ENCODE assay signal across 9 cellular contexts in the genomic region with DNA sequence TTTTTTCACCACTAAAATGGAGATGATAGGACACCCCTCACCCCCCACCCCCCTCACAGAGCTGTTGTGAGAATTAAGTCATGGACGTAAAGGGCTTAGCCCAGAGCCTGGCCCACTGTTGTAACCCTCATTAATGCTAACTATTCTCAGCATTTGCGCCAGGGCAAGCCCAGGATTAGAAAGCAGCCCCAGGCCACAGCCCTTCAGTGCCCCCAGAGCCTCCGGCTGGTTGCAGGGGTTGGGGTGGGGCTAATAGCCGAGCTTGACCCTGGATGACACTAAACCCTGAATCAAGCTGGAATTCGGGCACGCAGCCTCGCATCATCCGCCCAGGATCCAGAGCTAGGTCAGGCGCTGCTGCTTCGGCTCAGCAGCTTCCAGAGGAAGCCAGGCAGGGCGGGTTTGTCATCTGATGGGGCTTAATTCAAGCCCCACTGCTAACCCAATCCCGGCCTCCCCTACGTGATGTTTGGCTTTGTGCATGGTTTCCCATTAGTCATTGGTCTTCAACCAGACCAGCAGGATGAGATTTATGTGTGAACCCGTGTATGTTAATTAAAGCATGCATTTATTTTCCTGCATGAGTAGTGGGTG. TPM values are rescaled to one million over a fixed set of nuclear protein-coding genes. Genes with fewer than 3 reads are reported as not detected.
DNase-seq lines count a peak whose midpoint lies in the region; ATAC-seq, FAIRE-seq and TF ChIP-seq lines count a peak whose summit lies in the region.
"Had no signal": no experiment of that assay in that cellular context is flagged by ENCODE, and none has a peak within 500 bp of the region (broad histone marks: within the 10 kb centered on the region; RNA-seq: fewer than 3 reads in every experiment).

No MANE protein-coding gene starts in this region.

- peaks cover 8 to 49% (median 19%) of the 10 kb centered on the region in 3 donors for H3K4me1 ChIP-seq in esophagus squamous epithelium

- peak in 1 of 4 donors; percentile 26 for TF ChIP-seq POLR2A in esophagus squamous epithelium (IDR thresholded peaks at IDR 0.05)

- H3K9me3 ChIP-seq in esophagus squamous epithelium, result no peaks in the 10 kb centered on the region

- H3K27ac Mint-ChIP-seq in natural killer cell treated with Interleukin-12 subunit alpha and Interleukin-12 subunit beta and Interleukin-15 and Interleukin-18, amount 100 ng/mL, for 72 hours, result no peak overlapping the region

- H3K9me3 Mint-ChIP-seq in natural killer cell treated with Interleukin-12 subunit alpha and Interleukin-12 subunit beta and Interleukin-15 and Interleukin-18, amount 100 ng/mL, for 72 hours, result no peaks in the 10 kb centered on the region

- FAIRE-seq in HTR-8/SVneo (lab: Jason Lieb, UNC), result no peak
- FAIRE-seq: A204.1 had no signal

- DNase-seq in DMS53 (lab: John Stamatoyannopoulos, UW), result peak; percentile 41
- DNase-seq in DMS53 treated with DMSO at 0.1 percent for 48 hours (lab: John Stamatoyannopoulos, UW; ENCODE audit: unreplicated experiment), result no peak
- peak; percentile 71 for DNase-seq in SK-N-DZ (ENCODE audit: low spot score)
- no peak for DNase-seq in esophagus squamous epithelium (lab: John Stamatoyannopoulos, UW)
- no peak for DNase-seq in natural killer cell treated with Interleukin-12 subunit alpha and Interleukin-12 subunit beta and Interleukin-15 and Interleukin-18, amount 100 ng/mL, for 72 hours (ENCODE audit: low spot score)
- DNase-seq in NCI-H446 treated with DMSO at 0.1 percent for 48 hours (lab: John Stamatoyannopoulos, UW), result no peak
- DNase-seq in NCI-H2171 treated with DMSO at 0.1 percent for 48 hours (lab: John Stamatoyannopoulos, UW), result no peak
- DNase-seq in HTR-8/SVneo (ENCODE audit: insufficient read length, low spot score), result no peak

- H3K27me3 Mint-ChIP-seq in natural killer cell treated with Interleukin-12 subunit alpha and Interleukin-12 subunit beta and Interleukin-15 and Interleukin-18, amount 100 ng/mL, for 72 hours, result no peaks in the 10 kb centered on the region

- H3K4me1 Mint-ChIP-seq in natural killer cell treated with Interleukin-12 subunit alpha and Interleukin-12 subunit beta and Interleukin-15 and Interleukin-18, amount 100 ng/mL, for 72 hours (ENCODE audit: low read depth in 2 of 2), result peaks cover 28 to 33% of the 10 kb centered on the region in 2 donors

- peak overlapping the region; percentile 66 to 95 (median 72) for H3K4me3 ChIP-seq in esophagus squamous epithelium

- H3K4me3 Mint-ChIP-seq in natural killer cell treated with Interleukin-12 subunit alpha and Interleukin-12 subunit beta and Interleukin-15 and Interleukin-18, amount 100 ng/mL, for 72 hours, result peak overlapping the region; percentile 95

- intact Hi-C loops in esophagus squamous epithelium (cut with DNase I), result no loop called here

- H3K27ac ChIP-seq in esophagus squamous epithelium, result peak overlapping the region; percentile 89 to 94 (median 91)

- H3K36me3 ChIP-seq in esophagus squamous epithelium, result no peaks in the 10 kb centered on the region

- no peaks in the 10 kb centered on the region for H3K27me3 ChIP-seq in esophagus squamous epithelium

- ATAC-seq in natural killer cell treated with Interleukin-12 subunit alpha and Interleukin-12 subunit beta and Interleukin-15 and Interleukin-18, amount 100 ng/mL, for 72 hours, result no peak

- H3K36me3 Mint-ChIP-seq in natural killer cell treated with Interleukin-12 subunit alpha and Interleukin-12 subunit beta and Interleukin-15 and Interleukin-18, amount 100 ng/mL, for 72 hours, result no peaks in the 10 kb centered on the region

- no peak for TF ChIP-seq CTCF in esophagus squamous epithelium (IDR thresholded peaks at IDR 0.05)

- 22 to 33% methylated on average over 1 to 7 of the region's 14 CpGs for WGBS in esophagus squamous epithelium, 2 donors

RNA-seq across cellular contexts. Expression of gene MEGF9, which starts 1.2 kb away (rescaled TPM):
- polyA plus RNA-seq in SK-N-DZ (2014; cell fraction: cytosol; rRNA removed), result 11.4 TPM in 2 replicates
- 4.1 and 4.5 TPM in 2 replicates for polyA plus RNA-seq in SK-N-DZ (2014; cell fraction: nucleus; rRNA removed)
- total RNA-seq in esophagus squamous epithelium, result 10 to 100 TPM; 16.2 to 20.8 (median 18.0) TPM
- total RNA-seq in natural killer cell treated with Interleukin-12 subunit alpha and Interleukin-12 subunit beta and Interleukin-15 and Interleukin-18, amount 100 ng/mL, for 72 hours, result 10 to 100 TPM in 1 of 2 donors, 1 to 10 TPM in 1; 7.7 to 12.7 TPM

Comparison
In these comparisons a context has a peak if more than half of its experiments do, and no peak if none do; other contexts are left out.
1. DNase-seq: peak in DMS53 (single experiment) and SK-N-DZ (single experiment); none in DMS53 treated with DMSO at 0.1 percent for 48 hours (single experiment), esophagus squamous epithelium (single experiment), natural killer cell treated with Interleukin-12 subunit alpha and Interleukin-12 subunit beta and Interleukin-15 and Interleukin-18, amount 100 ng/mL, for 72 hours (single experiment), NCI-H446 treated with DMSO at 0.1 percent for 48 hours (single experiment), NCI-H2171 treated with DMSO at 0.1 percent for 48 hours (single experiment) and HTR-8/SVneo (single experiment).